Comparison of ENCODE assay signal across 1 cellular context in genomic region chr15:45165536-45165935, GRCh38.
TF ChIP-seq lines count a peak whose summit lies in the region.

No MANE protein-coding gene starts in this region.

TF ChIP-seq in WTC11, 78 proteins besides CTCF, POLR2A, EP300 and RAD21 (continued from another document):
- no peak for TF ChIP-seq ZNF425 (CRISPR knock-in tag; conservative IDR thresholded peaks at IDR 0.05)
- TF ChIP-seq CDX4 (CRISPR knock-in tag; IDR thresholded peaks at IDR 0.05; ENCODE audit: borderline replicate concordance) = no peak
- TF ChIP-seq, protein P1, sequence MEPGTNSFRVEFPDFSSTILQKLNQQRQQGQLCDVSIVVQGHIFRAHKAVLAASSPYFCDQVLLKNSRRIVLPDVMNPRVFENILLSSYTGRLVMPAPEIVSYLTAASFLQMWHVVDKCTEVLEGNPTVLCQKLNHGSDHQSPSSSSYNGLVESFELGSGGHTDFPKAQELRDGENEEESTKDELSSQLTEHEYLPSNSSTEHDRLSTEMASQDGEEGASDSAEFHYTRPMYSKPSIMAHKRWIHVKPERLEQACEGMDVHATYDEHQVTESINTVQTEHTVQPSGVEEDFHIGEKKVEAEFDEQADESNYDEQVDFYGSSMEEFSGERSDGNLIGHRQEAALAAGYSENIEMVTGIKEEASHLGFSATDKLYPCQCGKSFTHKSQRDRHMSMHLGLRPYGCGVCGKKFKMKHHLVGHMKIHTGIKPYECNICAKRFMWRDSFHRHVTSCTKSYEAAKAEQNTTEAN (CRISPR knock-in tag; IDR thresholded peaks at IDR 0.05) = no peak
- TF ChIP-seq SMAD3 (CRISPR knock-in tag; IDR thresholded peaks at IDR 0.05; ENCODE audit: borderline replicate concordance) = no peak
- no peak for TF ChIP-seq ZNF396 (CRISPR knock-in tag; IDR thresholded peaks at IDR 0.05; ENCODE audit: borderline replicate concordance)
